8 cellular contexts compared by ENCODE assay signal in the genomic region with DNA sequence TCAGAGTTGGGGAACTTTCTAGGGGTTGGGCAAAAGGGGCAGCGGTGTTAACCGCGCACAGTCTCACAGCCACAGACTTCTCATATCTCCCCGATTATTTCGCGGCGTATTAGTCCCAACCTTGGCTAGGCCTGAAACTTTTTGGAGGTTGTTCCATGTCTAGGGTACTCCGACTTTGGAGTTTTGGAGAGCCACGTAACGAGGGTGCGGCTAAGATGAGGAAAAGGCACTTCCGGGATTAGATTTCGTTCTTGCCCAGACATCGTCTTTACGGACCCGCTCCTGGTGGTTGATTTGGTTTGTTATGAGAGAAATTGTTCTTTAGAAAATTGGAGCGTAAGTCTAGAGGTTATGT. TPM values are rescaled to one million over a fixed set of nuclear protein-coding genes. Genes with fewer than 3 reads are reported as not detected.
DNase-seq lines count a peak whose midpoint lies in the region; ATAC-seq and TF ChIP-seq lines count a peak whose summit lies in the region.

No MANE protein-coding gene starts in this region.

- DNase-seq in HFF-Myc (ENCODE audit: extremely low read depth, low read depth) (no peak), fibroblast of the aortic adventitia (ENCODE audit: low read depth) (peak; percentile 49), NCI-H1436 (lab: John Stamatoyannopoulos, UW) (no peak)
- DNase-seq in activated CD4-positive, alpha-beta T cell treated with anti-CD3 and anti-CD28 coated beads for 48 hours = peak; percentile 12
- no peak for DNase-seq in activated CD4-positive, CD25-positive, alpha-beta regulatory T cell (lab: John Stamatoyannopoulos, UW)

- H3K27ac ChIP-seq in C4-2B (peak overlapping the region; percentile 85), rectal smooth muscle tissue (ENCODE audit: low read depth, low read length) (peak overlapping the region; percentile 95)

- peak overlapping the region; percentile 94 for H3K9ac ChIP-seq in rectal smooth muscle tissue (ENCODE audit: low read length)

- H3K27me3 ChIP-seq in rectal smooth muscle tissue (ENCODE audit: control insufficient read depth, insufficient read depth, low read length) = no peaks in the 10 kb centered on the region

- peaks cover 19% of the 10 kb centered on the region for H3K4me1 ChIP-seq in rectal smooth muscle tissue (ENCODE audit: control insufficient read depth, insufficient read depth, low read length)

- TF ChIP-seq CTCF in C4-2B (conservative IDR thresholded peaks at IDR 0.05) (no peak), HFF-Myc (IDR thresholded peaks at IDR 0.05; ENCODE audit: low read depth, low read length, missing control alignments) (no peak), fibroblast of the aortic adventitia (IDR thresholded peaks at IDR 0.05; ENCODE audit: insufficient read depth, low read length) (peak; percentile 14)

- ATAC-seq in GM18519 (IDR thresholded peaks at IDR 0.05; ENCODE audit: low FRiP score, unreplicated experiment) = no peak

- no peaks in the 10 kb centered on the region for H3K36me3 ChIP-seq in rectal smooth muscle tissue (ENCODE audit: control insufficient read depth, insufficient read depth, low read length)

- H3K4me3 ChIP-seq in HFF-Myc (replicated peaks; ENCODE audit: low read depth, low read length) = peak overlapping the region; percentile 97
- peak overlapping the region; percentile 95 for H3K4me3 ChIP-seq in fibroblast of the aortic adventitia (ENCODE audit: low read depth, low read length)
- H3K4me3 ChIP-seq in rectal smooth muscle tissue (ENCODE audit: low read length) = peak overlapping the region; percentile 99

RNA-seq across cellular contexts. Expression of a gene that starts 0.5 kb away (rescaled TPM):
- total RNA-seq in fibroblast of the aortic adventitia (ENCODE audit: low replicate concordance) = 3.8 and 27.3 TPM in 2 replicates

RNA-seq across cellular contexts. Expression of a gene that starts 1.1 kb away (rescaled TPM):
- 47.6 and 189 TPM in 2 replicates for total RNA-seq in fibroblast of the aortic adventitia (ENCODE audit: low replicate concordance)

Comparison
In these comparisons a context has a peak if more than half of its experiments do, and no peak if none do; other contexts are left out.
1. DNase-seq: peak in activated CD4-positive, alpha-beta T cell treated with anti-CD3 and anti-CD28 coated beads for 48 hours (single experiment) and fibroblast of the aortic adventitia (single experiment); none in HFF-Myc (single experiment), activated CD4-positive, CD25-positive, alpha-beta regulatory T cell (0 of 4) and NCI-H1436 (single experiment).
2. Peak in every context shown above with its lines, with median percentiles within 50 percentile points of each other: H3K4me3 ChIP-seq.